ENCODE assay signal across 3 cellular contexts in genomic region chr12:96829354-96829753, GRCh38.
"Had no signal": no experiment of that assay in that cellular context is flagged by ENCODE, and none has a peak within 500 bp of the region (broad histone marks: within the 10 kb centered on the region; RNA-seq: fewer than 3 reads in every experiment).

No MANE protein-coding gene starts in this region.

- DNase-seq: GDM1, GF-D8 had no signal

- H3K4me3 ChIP-seq: GM12878 had no signal
